In the genomic region with DNA sequence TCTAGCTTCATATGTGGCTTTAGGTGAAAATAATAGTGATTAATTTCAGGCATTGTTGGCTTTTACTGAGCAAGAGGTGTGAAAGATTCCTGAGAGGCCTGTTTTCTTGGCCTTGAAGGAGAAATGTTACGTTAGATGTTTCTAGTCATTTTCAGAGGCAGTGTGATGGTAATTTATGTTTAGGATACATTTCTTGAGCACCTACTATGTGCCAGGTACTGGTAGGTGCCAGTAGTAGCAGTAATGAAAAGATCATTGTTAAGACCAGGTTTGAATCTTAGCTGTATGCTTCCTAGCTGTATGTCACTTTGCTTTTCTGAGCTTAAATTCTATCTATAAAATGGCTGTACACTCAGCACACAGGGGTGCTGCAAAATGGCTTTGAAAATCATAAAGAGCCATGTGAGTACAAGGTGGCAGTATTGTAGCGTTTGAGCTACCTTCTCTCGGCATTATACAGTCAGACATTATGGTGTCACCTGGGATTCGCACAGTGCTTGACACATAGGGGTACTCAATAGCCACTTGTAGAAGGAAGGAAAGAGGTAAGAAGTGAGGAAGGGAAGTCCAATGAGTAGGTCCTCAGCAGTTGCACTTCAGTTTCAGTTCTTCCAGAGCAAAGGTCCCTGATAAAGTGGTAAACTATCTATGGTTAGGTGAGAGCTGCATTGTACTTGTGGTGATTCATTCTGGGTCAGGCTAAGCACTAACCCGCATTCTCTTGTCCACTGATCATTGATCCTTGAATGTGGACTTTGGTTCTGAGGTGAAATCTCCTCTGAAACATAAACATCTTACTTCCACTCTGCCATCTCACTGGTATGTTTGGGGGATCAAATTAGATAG, we compare ENCODE assay signal across 10 cellular contexts.
"Had no signal": no experiment of that assay in that cellular context is flagged by ENCODE, and none has a peak within 500 bp of the region (broad histone marks: within the 10 kb centered on the region; RNA-seq: fewer than 3 reads in every experiment).

No MANE protein-coding gene starts in this region.

- H3K36me3 ChIP-seq: left lung, pancreas, upper lobe of right lung had no signal

- FAIRE-seq: pancreas had no signal

- H3K4me1 ChIP-seq: left lung, upper lobe of right lung had no signal

- H3K27me3 ChIP-seq: left lung, pancreas, upper lobe of right lung had no signal

- H3K9me3 ChIP-seq: left lung, pancreas, upper lobe of right lung had no signal

- H3K27ac ChIP-seq: epithelial cell of prostate, left lung, pancreas, upper lobe of right lung had no signal

- DNase-seq: activated CD4-positive, CD25-positive, alpha-beta regulatory T cell; effector memory CD8-positive, alpha-beta T cell; left lung; mesenchymal stem cell; pancreas; stimulated activated CD4-positive, alpha-beta T cell treated with anti-CD3 and anti-CD28 coated beads, Interleukin-12 subunit alpha, Interleukin-12 subunit beta, amount 100 ng/mL, for 4 hours; stimulated activated naive CD8-positive, alpha-beta T cell treated with anti-CD3 and anti-CD28 coated beads, Interleukin-15, Interleukin-2, amounts not matched to agents 100 U/mL and 50 U/mL, for 24 hours; T-helper 17 cell; upper lobe of right lung had no signal

- H3K4me3 ChIP-seq: left lung, pancreas, upper lobe of right lung had no signal
